ENCODE assay signal across 1 cellular context in the genomic region with DNA sequence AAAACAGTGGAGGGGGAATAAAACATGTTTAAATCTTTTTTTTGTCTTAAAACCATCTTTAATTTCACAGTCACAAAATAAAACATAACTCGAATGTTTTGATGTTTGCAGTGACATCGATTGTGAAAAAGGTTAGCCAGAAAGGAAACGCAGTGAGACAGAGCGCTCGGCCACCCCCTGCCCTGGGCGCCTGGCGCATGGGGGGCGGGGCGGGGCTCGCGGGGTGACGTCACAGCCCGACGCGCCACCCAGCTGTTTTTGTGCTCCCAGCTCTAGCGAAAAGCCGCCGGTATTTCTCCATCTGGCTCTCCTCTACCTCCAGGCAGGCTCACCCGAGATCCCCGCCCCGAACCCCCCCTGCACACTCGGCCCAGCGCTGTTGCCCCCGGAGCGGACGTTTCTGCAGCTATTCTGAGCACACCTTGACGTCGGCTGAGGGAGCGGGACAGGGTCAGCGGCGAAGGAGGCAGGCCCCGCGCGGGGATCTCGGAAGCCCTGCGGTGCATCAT.
TF ChIP-seq lines count a peak whose summit lies in the region.

A gene (plus strand): TSS at position 255 of the 509 bp plus-strand sequence. CDS start 253 bp downstream, at position 508.

TF ChIP-seq in HEK293, 187 proteins besides CTCF, POLR2A, EP300 and RAD21 (continued from another document and continues in another):
- no peak for TF ChIP-seq SP7 (tag by site-specific recombination; IDR thresholded peaks at IDR 0.05)
- TF ChIP-seq, protein P1, sequence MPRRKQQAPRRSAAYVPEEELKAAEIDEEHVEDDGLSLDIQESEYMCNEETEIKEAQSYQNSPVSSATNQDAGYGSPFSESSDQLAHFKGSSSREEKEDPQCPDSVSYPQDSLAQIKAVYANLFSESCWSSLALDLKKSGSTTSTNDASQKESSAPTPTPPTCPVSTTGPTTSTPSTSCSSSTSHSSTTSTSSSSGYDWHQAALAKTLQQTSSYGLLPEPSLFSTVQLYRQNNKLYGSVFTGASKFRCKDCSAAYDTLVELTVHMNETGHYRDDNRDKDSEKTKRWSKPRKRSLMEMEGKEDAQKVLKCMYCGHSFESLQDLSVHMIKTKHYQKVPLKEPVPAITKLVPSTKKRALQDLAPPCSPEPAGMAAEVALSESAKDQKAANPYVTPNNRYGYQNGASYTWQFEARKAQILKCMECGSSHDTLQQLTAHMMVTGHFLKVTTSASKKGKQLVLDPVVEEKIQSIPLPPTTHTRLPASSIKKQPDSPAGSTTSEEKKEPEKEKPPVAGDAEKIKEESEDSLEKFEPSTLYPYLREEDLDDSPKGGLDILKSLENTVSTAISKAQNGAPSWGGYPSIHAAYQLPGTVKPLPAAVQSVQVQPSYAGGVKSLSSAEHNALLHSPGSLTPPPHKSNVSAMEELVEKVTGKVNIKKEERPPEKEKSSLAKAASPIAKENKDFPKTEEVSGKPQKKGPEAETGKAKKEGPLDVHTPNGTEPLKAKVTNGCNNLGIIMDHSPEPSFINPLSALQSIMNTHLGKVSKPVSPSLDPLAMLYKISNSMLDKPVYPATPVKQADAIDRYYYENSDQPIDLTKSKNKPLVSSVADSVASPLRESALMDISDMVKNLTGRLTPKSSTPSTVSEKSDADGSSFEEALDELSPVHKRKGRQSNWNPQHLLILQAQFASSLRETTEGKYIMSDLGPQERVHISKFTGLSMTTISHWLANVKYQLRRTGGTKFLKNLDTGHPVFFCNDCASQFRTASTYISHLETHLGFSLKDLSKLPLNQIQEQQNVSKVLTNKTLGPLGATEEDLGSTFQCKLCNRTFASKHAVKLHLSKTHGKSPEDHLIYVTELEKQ (tag by site-specific recombination; IDR thresholded peaks at IDR 0.05; ENCODE audit: borderline replicate concordance): no peak
- no peak for TF ChIP-seq ZBTB48 (tag by site-specific recombination; IDR thresholded peaks at IDR 0.05)
- TF ChIP-seq, protein P2, sequence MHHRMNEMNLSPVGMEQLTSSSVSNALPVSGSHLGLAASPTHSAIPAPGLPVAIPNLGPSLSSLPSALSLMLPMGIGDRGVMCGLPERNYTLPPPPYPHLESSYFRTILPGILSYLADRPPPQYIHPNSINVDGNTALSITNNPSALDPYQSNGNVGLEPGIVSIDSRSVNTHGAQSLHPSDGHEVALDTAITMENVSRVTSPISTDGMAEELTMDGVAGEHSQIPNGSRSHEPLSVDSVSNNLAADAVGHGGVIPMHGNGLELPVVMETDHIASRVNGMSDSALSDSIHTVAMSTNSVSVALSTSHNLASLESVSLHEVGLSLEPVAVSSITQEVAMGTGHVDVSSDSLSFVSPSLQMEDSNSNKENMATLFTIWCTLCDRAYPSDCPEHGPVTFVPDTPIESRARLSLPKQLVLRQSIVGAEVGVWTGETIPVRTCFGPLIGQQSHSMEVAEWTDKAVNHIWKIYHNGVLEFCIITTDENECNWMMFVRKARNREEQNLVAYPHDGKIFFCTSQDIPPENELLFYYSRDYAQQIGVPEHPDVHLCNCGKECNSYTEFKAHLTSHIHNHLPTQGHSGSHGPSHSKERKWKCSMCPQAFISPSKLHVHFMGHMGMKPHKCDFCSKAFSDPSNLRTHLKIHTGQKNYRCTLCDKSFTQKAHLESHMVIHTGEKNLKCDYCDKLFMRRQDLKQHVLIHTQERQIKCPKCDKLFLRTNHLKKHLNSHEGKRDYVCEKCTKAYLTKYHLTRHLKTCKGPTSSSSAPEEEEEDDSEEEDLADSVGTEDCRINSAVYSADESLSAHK (tag by site-specific recombination; IDR thresholded peaks at IDR 0.05): no peak
- no peak for TF ChIP-seq ZNF626 (tag by site-specific recombination; IDR thresholded peaks at IDR 0.05)
- TF ChIP-seq ZNF423 (tag by site-specific recombination; IDR thresholded peaks at IDR 0.05): no peak
- peak; percentile 91 for TF ChIP-seq ZNF629 (tag by site-specific recombination; IDR thresholded peaks at IDR 0.05)
- TF ChIP-seq, protein P3, sequence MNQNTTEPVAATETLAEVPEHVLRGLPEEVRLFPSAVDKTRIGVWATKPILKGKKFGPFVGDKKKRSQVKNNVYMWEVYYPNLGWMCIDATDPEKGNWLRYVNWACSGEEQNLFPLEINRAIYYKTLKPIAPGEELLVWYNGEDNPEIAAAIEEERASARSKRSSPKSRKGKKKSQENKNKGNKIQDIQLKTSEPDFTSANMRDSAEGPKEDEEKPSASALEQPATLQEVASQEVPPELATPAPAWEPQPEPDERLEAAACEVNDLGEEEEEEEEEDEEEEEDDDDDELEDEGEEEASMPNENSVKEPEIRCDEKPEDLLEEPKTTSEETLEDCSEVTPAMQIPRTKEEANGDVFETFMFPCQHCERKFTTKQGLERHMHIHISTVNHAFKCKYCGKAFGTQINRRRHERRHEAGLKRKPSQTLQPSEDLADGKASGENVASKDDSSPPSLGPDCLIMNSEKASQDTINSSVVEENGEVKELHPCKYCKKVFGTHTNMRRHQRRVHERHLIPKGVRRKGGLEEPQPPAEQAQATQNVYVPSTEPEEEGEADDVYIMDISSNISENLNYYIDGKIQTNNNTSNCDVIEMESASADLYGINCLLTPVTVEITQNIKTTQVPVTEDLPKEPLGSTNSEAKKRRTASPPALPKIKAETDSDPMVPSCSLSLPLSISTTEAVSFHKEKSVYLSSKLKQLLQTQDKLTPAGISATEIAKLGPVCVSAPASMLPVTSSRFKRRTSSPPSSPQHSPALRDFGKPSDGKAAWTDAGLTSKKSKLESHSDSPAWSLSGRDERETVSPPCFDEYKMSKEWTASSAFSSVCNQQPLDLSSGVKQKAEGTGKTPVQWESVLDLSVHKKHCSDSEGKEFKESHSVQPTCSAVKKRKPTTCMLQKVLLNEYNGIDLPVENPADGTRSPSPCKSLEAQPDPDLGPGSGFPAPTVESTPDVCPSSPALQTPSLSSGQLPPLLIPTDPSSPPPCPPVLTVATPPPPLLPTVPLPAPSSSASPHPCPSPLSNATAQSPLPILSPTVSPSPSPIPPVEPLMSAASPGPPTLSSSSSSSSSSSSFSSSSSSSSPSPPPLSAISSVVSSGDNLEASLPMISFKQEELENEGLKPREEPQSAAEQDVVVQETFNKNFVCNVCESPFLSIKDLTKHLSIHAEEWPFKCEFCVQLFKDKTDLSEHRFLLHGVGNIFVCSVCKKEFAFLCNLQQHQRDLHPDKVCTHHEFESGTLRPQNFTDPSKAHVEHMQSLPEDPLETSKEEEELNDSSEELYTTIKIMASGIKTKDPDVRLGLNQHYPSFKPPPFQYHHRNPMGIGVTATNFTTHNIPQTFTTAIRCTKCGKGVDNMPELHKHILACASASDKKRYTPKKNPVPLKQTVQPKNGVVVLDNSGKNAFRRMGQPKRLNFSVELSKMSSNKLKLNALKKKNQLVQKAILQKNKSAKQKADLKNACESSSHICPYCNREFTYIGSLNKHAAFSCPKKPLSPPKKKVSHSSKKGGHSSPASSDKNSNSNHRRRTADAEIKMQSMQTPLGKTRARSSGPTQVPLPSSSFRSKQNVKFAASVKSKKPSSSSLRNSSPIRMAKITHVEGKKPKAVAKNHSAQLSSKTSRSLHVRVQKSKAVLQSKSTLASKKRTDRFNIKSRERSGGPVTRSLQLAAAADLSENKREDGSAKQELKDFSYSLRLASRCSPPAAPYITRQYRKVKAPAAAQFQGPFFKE (tag by site-specific recombination; IDR thresholded peaks at IDR 0.05; ENCODE audit: borderline replicate concordance): no peak
- TF ChIP-seq ZNF157 (tag by site-specific recombination; IDR thresholded peaks at IDR 0.05): no peak
- no peak for TF ChIP-seq OSR2 (tag by site-specific recombination; IDR thresholded peaks at IDR 0.05)
- TF ChIP-seq ZNF664 (tag by site-specific recombination; IDR thresholded peaks at IDR 0.05): no peak
- TF ChIP-seq, protein P4, sequence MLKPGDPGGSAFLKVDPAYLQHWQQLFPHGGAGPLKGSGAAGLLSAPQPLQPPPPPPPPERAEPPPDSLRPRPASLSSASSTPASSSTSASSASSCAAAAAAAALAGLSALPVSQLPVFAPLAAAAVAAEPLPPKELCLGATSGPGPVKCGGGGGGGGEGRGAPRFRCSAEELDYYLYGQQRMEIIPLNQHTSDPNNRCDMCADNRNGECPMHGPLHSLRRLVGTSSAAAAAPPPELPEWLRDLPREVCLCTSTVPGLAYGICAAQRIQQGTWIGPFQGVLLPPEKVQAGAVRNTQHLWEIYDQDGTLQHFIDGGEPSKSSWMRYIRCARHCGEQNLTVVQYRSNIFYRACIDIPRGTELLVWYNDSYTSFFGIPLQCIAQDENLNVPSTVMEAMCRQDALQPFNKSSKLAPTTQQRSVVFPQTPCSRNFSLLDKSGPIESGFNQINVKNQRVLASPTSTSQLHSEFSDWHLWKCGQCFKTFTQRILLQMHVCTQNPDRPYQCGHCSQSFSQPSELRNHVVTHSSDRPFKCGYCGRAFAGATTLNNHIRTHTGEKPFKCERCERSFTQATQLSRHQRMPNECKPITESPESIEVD (tag by site-specific recombination; IDR thresholded peaks at IDR 0.05): peak; percentile 76; the same call in 1 of the 2 replicates
- TF ChIP-seq, protein P5, sequence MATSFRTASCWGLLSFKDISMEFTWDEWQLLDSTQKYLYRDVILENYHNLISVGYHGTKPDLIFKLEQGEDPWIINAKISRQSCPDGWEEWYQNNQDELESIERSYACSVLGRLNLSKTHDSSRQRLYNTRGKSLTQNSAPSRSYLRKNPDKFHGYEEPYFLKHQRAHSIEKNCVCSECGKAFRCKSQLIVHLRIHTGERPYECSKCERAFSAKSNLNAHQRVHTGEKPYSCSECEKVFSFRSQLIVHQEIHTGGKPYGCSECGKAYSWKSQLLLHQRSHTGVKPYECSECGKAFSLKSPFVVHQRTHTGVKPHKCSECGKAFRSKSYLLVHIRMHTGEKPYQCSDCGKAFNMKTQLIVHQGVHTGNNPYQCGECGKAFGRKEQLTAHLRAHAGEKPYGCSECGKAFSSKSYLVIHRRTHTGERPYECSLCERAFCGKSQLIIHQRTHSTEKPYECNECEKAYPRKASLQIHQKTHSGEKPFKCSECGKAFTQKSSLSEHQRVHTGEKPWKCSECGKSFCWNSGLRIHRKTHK (tag by site-specific recombination; IDR thresholded peaks at IDR 0.05): no peak
- TF ChIP-seq ZNF76 (tag by site-specific recombination; IDR thresholded peaks at IDR 0.05; ENCODE audit: borderline replicate concordance, low read depth): 0 out of 2 replicates have a peak, but pooled peaks have one; percentile 33
- TF ChIP-seq ZNF426 (tag by site-specific recombination; IDR thresholded peaks at IDR 0.05): no peak
- TF ChIP-seq HOXC10 (CRISPR knock-in tag; IDR thresholded peaks at IDR 0.05): no peak
- no peak for TF ChIP-seq ZNF660 (tag by site-specific recombination; IDR thresholded peaks at IDR 0.05)
- TF ChIP-seq ZNF311 (tag by site-specific recombination; IDR thresholded peaks at IDR 0.05; ENCODE audit: borderline replicate concordance): no peak
- peak; percentile 43; the same call in 1 of the 2 replicates for TF ChIP-seq GLIS1 (tag by site-specific recombination; IDR thresholded peaks at IDR 0.05)
- peak; percentile 73 for TF ChIP-seq KLF9 (tag by site-specific recombination; IDR thresholded peaks at IDR 0.05; ENCODE audit: low read depth)
- TF ChIP-seq WT1 (tag by site-specific recombination; IDR thresholded peaks at IDR 0.05): no peak
- TF ChIP-seq ZNF138 (tag by site-specific recombination; IDR thresholded peaks at IDR 0.05; ENCODE audit: borderline replicate concordance): no peak
- no peak for TF ChIP-seq KLF8 (tag by site-specific recombination; IDR thresholded peaks at IDR 0.05)
- TF ChIP-seq ZNF214 (tag by site-specific recombination; IDR thresholded peaks at IDR 0.05; ENCODE audit: borderline replicate concordance): no peak
- no peak for TF ChIP-seq EGR2 (tag by site-specific recombination; IDR thresholded peaks at IDR 0.05; ENCODE audit: low read depth)
- TF ChIP-seq, protein P6, sequence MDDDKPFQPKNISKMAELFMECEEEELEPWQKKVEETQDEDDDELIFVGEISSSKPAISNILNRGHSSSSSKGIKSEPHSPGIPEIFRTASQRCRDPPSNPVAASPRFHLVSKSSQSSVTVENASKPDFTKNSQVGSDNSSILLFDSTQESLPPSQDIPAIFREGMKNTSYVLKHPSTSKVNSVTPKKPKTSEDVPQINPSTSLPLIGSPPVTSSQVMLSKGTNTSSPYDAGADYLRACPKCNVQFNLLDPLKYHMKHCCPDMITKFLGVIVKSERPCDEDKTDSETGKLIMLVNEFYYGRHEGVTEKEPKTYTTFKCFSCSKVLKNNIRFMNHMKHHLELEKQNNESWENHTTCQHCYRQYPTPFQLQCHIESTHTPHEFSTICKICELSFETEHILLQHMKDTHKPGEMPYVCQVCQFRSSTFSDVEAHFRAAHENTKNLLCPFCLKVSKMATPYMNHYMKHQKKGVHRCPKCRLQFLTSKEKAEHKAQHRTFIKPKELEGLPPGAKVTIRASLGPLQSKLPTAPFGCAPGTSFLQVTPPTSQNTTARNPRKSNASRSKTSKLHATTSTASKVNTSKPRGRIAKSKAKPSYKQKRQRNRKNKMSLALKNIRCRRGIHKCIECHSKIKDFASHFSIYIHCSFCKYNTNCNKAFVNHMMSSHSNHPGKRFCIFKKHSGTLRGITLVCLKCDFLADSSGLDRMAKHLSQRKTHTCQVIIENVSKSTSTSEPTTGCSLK (tag by site-specific recombination; IDR thresholded peaks at IDR 0.05): no peak
- TF ChIP-seq ZBTB17 (tag by site-specific recombination; IDR thresholded peaks at IDR 0.05): peak; percentile 5
- 0 out of 2 replicates have a peak, but pooled peaks have one; percentile 1 for TF ChIP-seq FEZF1 (tag by site-specific recombination; IDR thresholded peaks at IDR 0.05)
- no peak for TF ChIP-seq ZNF184 (tag by site-specific recombination; IDR thresholded peaks at IDR 0.05)
- no peak for TF ChIP-seq ZNF274 (IDR thresholded peaks at IDR 0.05; ENCODE audit: low read length)
- TF ChIP-seq ZNF274 (tag by site-specific recombination; IDR thresholded peaks at IDR 0.05; ENCODE audit: borderline replicate concordance): no peak
- no peak for TF ChIP-seq ZNF48 (tag by site-specific recombination; IDR thresholded peaks at IDR 0.05)
- peak; percentile 91 for TF ChIP-seq ZBTB21 (tag by site-specific recombination; IDR thresholded peaks at IDR 0.05)
- TF ChIP-seq ZNF610 (tag by site-specific recombination; IDR thresholded peaks at IDR 0.05; ENCODE audit: borderline replicate concordance): no peak
- TF ChIP-seq ZNF549 (tag by site-specific recombination; IDR thresholded peaks at IDR 0.05): no peak; the same call in 1 of the 2 replicates
- no peak for TF ChIP-seq ZNF830 (tag by site-specific recombination; IDR thresholded peaks at IDR 0.05; ENCODE audit: low read depth)
- TF ChIP-seq ZBTB8A (tag by site-specific recombination; IDR thresholded peaks at IDR 0.05): no peak
- TF ChIP-seq, protein P7, sequence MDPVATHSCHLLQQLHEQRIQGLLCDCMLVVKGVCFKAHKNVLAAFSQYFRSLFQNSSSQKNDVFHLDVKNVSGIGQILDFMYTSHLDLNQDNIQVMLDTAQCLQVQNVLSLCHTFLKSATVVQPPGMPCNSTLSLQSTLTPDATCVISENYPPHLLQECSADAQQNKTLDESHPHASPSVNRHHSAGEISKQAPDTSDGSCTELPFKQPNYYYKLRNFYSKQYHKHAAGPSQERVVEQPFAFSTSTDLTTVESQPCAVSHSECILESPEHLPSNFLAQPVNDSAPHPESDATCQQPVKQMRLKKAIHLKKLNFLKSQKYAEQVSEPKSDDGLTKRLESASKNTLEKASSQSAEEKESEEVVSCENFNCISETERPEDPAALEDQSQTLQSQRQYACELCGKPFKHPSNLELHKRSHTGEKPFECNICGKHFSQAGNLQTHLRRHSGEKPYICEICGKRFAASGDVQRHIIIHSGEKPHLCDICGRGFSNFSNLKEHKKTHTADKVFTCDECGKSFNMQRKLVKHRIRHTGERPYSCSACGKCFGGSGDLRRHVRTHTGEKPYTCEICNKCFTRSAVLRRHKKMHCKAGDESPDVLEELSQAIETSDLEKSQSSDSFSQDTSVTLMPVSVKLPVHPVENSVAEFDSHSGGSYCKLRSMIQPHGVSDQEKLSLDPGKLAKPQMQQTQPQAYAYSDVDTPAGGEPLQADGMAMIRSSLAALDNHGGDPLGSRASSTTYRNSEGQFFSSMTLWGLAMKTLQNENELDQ (tag by site-specific recombination; IDR thresholded peaks at IDR 0.05; ENCODE audit: low read depth): no peak
- TF ChIP-seq ZEB2 (tag by site-specific recombination; IDR thresholded peaks at IDR 0.05): no peak; the same call in 1 of the 2 replicates
- no peak for TF ChIP-seq ZNF169 (tag by site-specific recombination; IDR thresholded peaks at IDR 0.05)
